Comparison of ENCODE assay signal across 7 cellular contexts in genomic region chr1:11330411-11330810, GRCh38.
"Had no signal": no experiment of that assay in that cellular context is flagged by ENCODE, and none has a peak within 500 bp of the region (broad histone marks: within the 10 kb centered on the region; RNA-seq: fewer than 3 reads in every experiment).

No MANE protein-coding gene starts in this region.

- DNase-seq: GM23248, GOT3, H7, IMR-90, KG1 had no signal

- H3K4me1 ChIP-seq: HAP-1 had no signal

- H3K36me3 ChIP-seq: HAP-1 had no signal

- H3K4me3 ChIP-seq: GM23248, HAP-1, K562 had no signal

- H3K9ac ChIP-seq: GM23248 had no signal

- H3K27ac ChIP-seq: GM23248 had no signal
